ENCODE assay signal across 1 cellular context in the genomic region with DNA sequence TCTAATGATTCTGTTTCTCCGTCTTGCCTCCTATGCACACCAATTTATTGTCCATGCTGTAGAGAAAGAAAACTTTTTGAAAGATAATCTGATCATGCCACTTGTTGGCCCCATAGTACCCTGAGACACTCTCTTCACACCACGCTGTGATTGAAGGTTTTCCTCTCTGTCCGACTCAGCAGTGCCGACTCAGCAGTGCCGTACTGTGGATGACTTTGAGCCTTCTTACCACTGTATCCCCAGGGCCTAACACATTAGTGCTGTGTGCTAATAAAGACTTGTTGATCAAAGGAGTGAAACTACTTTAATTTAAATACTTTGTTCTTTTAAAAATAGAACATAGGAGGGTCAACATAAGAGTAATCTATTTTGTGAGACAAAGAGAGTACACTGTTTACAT.
TF ChIP-seq lines count a peak whose summit lies in the region.

No MANE protein-coding gene starts in this region.

TF ChIP-seq in WTC11, 78 proteins besides CTCF, POLR2A, EP300 and RAD21 (continued from another document):
- TF ChIP-seq, protein P1, sequence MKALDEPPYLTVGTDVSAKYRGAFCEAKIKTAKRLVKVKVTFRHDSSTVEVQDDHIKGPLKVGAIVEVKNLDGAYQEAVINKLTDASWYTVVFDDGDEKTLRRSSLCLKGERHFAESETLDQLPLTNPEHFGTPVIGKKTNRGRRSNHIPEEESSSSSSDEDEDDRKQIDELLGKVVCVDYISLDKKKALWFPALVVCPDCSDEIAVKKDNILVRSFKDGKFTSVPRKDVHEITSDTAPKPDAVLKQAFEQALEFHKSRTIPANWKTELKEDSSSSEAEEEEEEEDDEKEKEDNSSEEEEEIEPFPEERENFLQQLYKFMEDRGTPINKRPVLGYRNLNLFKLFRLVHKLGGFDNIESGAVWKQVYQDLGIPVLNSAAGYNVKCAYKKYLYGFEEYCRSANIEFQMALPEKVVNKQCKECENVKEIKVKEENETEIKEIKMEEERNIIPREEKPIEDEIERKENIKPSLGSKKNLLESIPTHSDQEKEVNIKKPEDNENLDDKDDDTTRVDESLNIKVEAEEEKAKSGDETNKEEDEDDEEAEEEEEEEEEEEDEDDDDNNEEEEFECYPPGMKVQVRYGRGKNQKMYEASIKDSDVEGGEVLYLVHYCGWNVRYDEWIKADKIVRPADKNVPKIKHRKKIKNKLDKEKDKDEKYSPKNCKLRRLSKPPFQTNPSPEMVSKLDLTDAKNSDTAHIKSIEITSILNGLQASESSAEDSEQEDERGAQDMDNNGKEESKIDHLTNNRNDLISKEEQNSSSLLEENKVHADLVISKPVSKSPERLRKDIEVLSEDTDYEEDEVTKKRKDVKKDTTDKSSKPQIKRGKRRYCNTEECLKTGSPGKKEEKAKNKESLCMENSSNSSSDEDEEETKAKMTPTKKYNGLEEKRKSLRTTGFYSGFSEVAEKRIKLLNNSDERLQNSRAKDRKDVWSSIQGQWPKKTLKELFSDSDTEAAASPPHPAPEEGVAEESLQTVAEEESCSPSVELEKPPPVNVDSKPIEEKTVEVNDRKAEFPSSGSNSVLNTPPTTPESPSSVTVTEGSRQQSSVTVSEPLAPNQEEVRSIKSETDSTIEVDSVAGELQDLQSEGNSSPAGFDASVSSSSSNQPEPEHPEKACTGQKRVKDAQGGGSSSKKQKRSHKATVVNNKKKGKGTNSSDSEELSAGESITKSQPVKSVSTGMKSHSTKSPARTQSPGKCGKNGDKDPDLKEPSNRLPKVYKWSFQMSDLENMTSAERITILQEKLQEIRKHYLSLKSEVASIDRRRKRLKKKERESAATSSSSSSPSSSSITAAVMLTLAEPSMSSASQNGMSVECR (CRISPR knock-in tag; IDR thresholded peaks at IDR 0.05; ENCODE audit: borderline replicate concordance) = no peak
- TF ChIP-seq CBFB (CRISPR knock-in tag; IDR thresholded peaks at IDR 0.05; ENCODE audit: low read depth) = no peak
